Comparison of ENCODE assay signal across 8 cellular contexts in genomic region chr5:35003018-35003957, GRCh38. TPM values are rescaled to one million over a fixed set of nuclear protein-coding genes. Genes with fewer than 3 reads are reported as not detected.
DNase-seq lines count a peak whose midpoint lies in the region; ATAC-seq, FAIRE-seq and TF ChIP-seq lines count a peak whose summit lies in the region.

No MANE protein-coding gene starts in this region.

- no peak for TF ChIP-seq POLR2A in adrenal gland (IDR thresholded peaks at IDR 0.05)

- H3K36me3 ChIP-seq in HEK293 (ENCODE audit: control insufficient read depth in 2 of 2, insufficient read depth in 1 of 2, low read length in 2 of 2), result no peaks in the 10 kb centered on the region
- no peaks in the 10 kb centered on the region for H3K36me3 ChIP-seq in adrenal gland (replicated peaks in 1 of 2)
- H3K36me3 ChIP-seq in small intestine (ENCODE audit: control insufficient read depth in 2 of 2, insufficient read depth in 2 of 2, low read length in 2 of 2), result no peaks in the 10 kb centered on the region

- no peak for FAIRE-seq in small intestine (lab: Jason Lieb, UNC)

- peak; percentile 51 to 55 for ATAC-seq in right cardiac atrium

- H3K27me3 ChIP-seq in adrenal gland, result no peaks in the 10 kb centered on the region
- H3K27me3 ChIP-seq in right cardiac atrium (ENCODE audit: control insufficient read depth, insufficient read depth), result no peaks in the 10 kb centered on the region
- H3K27me3 ChIP-seq in small intestine (ENCODE audit: control insufficient read depth in 2 of 2, insufficient read depth in 2 of 2, low read length in 2 of 2), result no peaks in the 10 kb centered on the region

- TF ChIP-seq CTCF in GM12874 (IDR thresholded peaks at IDR 0.05; ENCODE audit: insufficient read depth, low read depth, low read length), result peak; percentile 83
- peak; percentile 62; the same call in 1 of the 2 replicates for TF ChIP-seq CTCF in HEK293 (tag by site-specific recombination; IDR thresholded peaks at IDR 0.05)
- peak; percentile 56 to 93 (median 76) for TF ChIP-seq CTCF in adrenal gland (IDR thresholded peaks at IDR 0.05)

- POLR2A ChIA-PET in HEK293 (lab: Yijun Ruan, JAX), result interaction anchor here (0.6 to 1.0 kb wide), 3 partner anchors 45 to 88 kb away, joined by 3 to 7 read pairs (median 5); partner anchors contain the start of genes BRIX1 and RAD1

- H3K4me3 ChIP-seq in HEK293 (ENCODE audit: low read depth, low read length) (no peak overlapping the region), adrenal gland (no peak overlapping the region), right cardiac atrium (ENCODE audit: low read length) (no peak overlapping the region), small intestine (ENCODE audit: low read depth in 1 of 2, low read length in 2 of 2) (no peak overlapping the region)

- H3K9me3 ChIP-seq in HEK293 (ENCODE audit: control insufficient read depth, insufficient read depth, low read depth, low read length) (no peaks in the 10 kb centered on the region), adrenal gland (replicated peaks in 1 of 3) (no peaks in the 10 kb centered on the region), right cardiac atrium (ENCODE audit: control insufficient read depth, low read length) (no peaks in the 10 kb centered on the region), small intestine (ENCODE audit: control insufficient read depth, low read depth) (no peaks in the 10 kb centered on the region)

- H3K4me1 ChIP-seq in HEK293 (ENCODE audit: control insufficient read depth, insufficient read depth, low read length) (no peaks in the 10 kb centered on the region), adrenal gland (replicated peaks in 1 of 2) (no peaks in the 10 kb centered on the region), right cardiac atrium (ENCODE audit: control insufficient read depth, insufficient read depth, low read length) (no peaks in the 10 kb centered on the region), small intestine (ENCODE audit: control insufficient read depth in 2 of 2, insufficient read depth in 1 of 2, low read depth in 1 of 2, low read length in 1 of 2) (no peaks in the 10 kb centered on the region)

- CTCF ChIA-PET in HEK293 (lab: Yijun Ruan, JAX), result interaction anchor here (0.6 to 6.6 kb wide), 41 partner anchors 9 to 1450 kb away, joined by 3 to 43 read pairs (median 4); partner anchors contain the start of genes AGXT2, BRIX1, DNAJC21 and RAD1

- H3K27ac ChIP-seq in HEK293 (ENCODE audit: extremely low read depth, low read depth, low read length), result no peak overlapping the region
- H3K27ac ChIP-seq in adrenal gland, result no peak overlapping the region
- no peak overlapping the region for H3K27ac ChIP-seq in right cardiac atrium (ENCODE audit: low read length)
- H3K27ac ChIP-seq in small intestine (ENCODE audit: low read depth in 1 of 2, low read length in 1 of 2), result no peak overlapping the region

- peak; percentile 58 for DNase-seq in NCI-H1105 treated with DMSO at 0.1 percent for 48 hours (lab: John Stamatoyannopoulos, UW)
- DNase-seq in SW480 (ENCODE audit: low spot score), result peak; percentile 34
- DNase-seq in adrenal gland, result peak; percentile 31 to 76 (median 60)
- peak; percentile 44 to 74 (median 64) for DNase-seq in right cardiac atrium
- peak; percentile 63 for DNase-seq in small intestine
- DNase-seq in NCI-H226, result no peak

- WGBS in adrenal gland, 4 donors, result 32 to 46% (median 41%) methylated on average over 15 to 18 of the region's 18 CpGs
- 43% methylated on average over 18 of the region's 18 CpGs for WGBS in right cardiac atrium
- 37 to 43% (median 42%) methylated on average over 18 of the region's 18 CpGs for WGBS in small intestine, 3 donors

- intact Hi-C loops in adrenal gland (cut with DNase I), result loop anchor here in 1 of 2 donors (5.0 kb wide), 1 partner anchor 531 kb away; no protein-coding TSS in a partner anchor
- intact Hi-C loops in right cardiac atrium (cut with DNase I), result loop anchor here (10.0 kb wide), 2 partner anchors 518 to 528 kb away; no protein-coding TSS in a partner anchor

TF ChIP-seq in HEK293, 187 proteins besides CTCF, POLR2A, EP300 and RAD21:
- TF ChIP-seq HOXA7 (CRISPR knock-in tag; IDR thresholded peaks at IDR 0.05; ENCODE audit: borderline replicate concordance) (no peak), ZNF114 (tag by site-specific recombination; IDR thresholded peaks at IDR 0.05) (no peak), ZNF660 (tag by site-specific recombination; IDR thresholded peaks at IDR 0.05) (peak; percentile 51; the same call in 1 of the 2 replicates), ZNF654 (tag by site-specific recombination; IDR thresholded peaks at IDR 0.05; ENCODE audit: low read depth) (peak; percentile 98), ZNF362 (tag by site-specific recombination; IDR thresholded peaks at IDR 0.05) (peak; percentile 94), ZNF2 (tag by site-specific recombination; IDR thresholded peaks at IDR 0.05) (peak; percentile 92)

RNA-seq across cellular contexts. Expression of gene AGXT2, which starts 44.5 kb away (rescaled TPM):
- total RNA-seq in adrenal gland (not detected), right cardiac atrium (not detected)
- polyA plus RNA-seq in adrenal gland (under 1 TPM in 1 of 3 donors, not detected in 2; 0.11 TPM), right cardiac atrium (not detected), small intestine (1 to 10 TPM in 1 of 3 donors, under 1 TPM in 2; 0.31 to 1.1 (median 0.81) TPM)
